In the genomic region with DNA sequence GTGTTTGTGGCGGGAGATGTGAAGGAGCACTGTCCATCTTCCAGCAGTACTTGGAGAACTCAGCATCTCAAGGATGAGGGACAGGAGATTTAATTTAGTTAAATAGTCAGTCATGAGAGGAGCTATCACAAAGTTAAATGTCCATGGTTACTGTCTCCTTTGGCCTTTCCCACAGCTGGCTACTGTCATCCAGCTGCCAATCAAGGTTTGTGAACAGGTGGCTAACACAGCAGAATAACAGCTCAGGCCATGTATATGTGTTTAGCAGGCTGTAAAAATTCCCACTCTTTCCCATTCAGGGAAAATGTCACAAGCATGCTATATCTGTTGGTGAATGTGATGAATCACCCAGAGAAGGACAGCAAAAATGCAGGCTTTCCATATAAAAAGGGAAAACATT, we compare ENCODE assay signal across 19 cellular contexts.
A peak's percentile ranks its signal among the peaks of the same experiment; 100 is the strongest.
DNase-seq lines count a peak whose midpoint lies in the region; ATAC-seq, FAIRE-seq and TF ChIP-seq lines count a peak whose summit lies in the region.
"Had no signal": no experiment of that assay in that cellular context is flagged by ENCODE, and none has a peak within 500 bp of the region (broad histone marks: within the 10 kb centered on the region; RNA-seq: fewer than 3 reads in every experiment).

No MANE protein-coding gene starts in this region.

- intact Hi-C loops in K562 (cut with micrococcal nuclease), result no loop called here

- peak overlapping the region; percentile 86 for H3K27ac ChIP-seq in K562 (ENCODE audit: extremely low read depth, low read depth, low read length)
- H3K27ac ChIP-seq: 22Rv1, A549, C4-2B had no signal

- no peaks in the 10 kb centered on the region for H3K27me3 ChIP-seq in K562 (ENCODE audit: control insufficient read depth in 2 of 2, insufficient read depth in 2 of 2, low read length in 2 of 2)

- no peak overlapping the region for H3K4me3 Mint-ChIP-seq in nephron progenitor cell
- no peak overlapping the region for H3K4me3 Mint-ChIP-seq in activated naive CD4-positive, alpha-beta T cell treated with anti-CD3 and anti-CD28 coated beads, Interleukin-2, amount 10 ng/mL, durations not matched to agents 7 days and 5 days
- H3K4me3 Mint-ChIP-seq: CD4-positive, alpha-beta T cell; H9 had no signal

- no peak for TF ChIP-seq POLR2A in K562 (conservative IDR thresholded peaks at IDR 0.05)

- no peaks in the 10 kb centered on the region for H3K4me1 Mint-ChIP-seq in nephron progenitor cell
- no peaks in the 10 kb centered on the region for H3K4me1 Mint-ChIP-seq in activated naive CD4-positive, alpha-beta T cell treated with anti-CD3 and anti-CD28 coated beads, Interleukin-2, amount 10 ng/mL, durations not matched to agents 7 days and 5 days
- H3K4me1 Mint-ChIP-seq: H9 had no signal

- CTCF ChIA-PET in K562 (lab: Yijun Ruan, JAX; ENCODE audit: low intra/inter-chr PET ratio), result no interaction called here
- CTCF ChIA-PET in activated naive CD4-positive, alpha-beta T cell treated with anti-CD3 and anti-CD28 coated beads, Interleukin-2, amount 10 ng/mL, durations not matched to agents 7 days and 5 days (lab: Charles Lee), result no interaction called here

- no peak for TF ChIP-seq EP300 in K562 (IDR thresholded peaks at IDR 0.05; ENCODE audit: low read length)

- ATAC-seq in K562, result no peak
- ATAC-seq in GM18498 (IDR thresholded peaks at IDR 0.05; ENCODE audit: unreplicated experiment), result no peak
- ATAC-seq in HG03045 (IDR thresholded peaks at IDR 0.05; ENCODE audit: unreplicated experiment), result no peak
- ATAC-seq: A549 had no signal

- TF ChIP-seq CTCF in K562 (IDR thresholded peaks at IDR 0.05 in 2 of 3, conservative IDR thresholded peaks at IDR 0.05 in 1 of 3; ENCODE audit: insufficient read depth in 2 of 3, low read depth in 1 of 3, low read length in 3 of 3), result no peak
- TF ChIP-seq CTCF in nephron progenitor cell (IDR thresholded peaks at IDR 0.05), result no peak

- H3K79me2 ChIP-seq in K562 (ENCODE audit: control insufficient read depth, insufficient read depth, low read length), result no peaks in the 10 kb centered on the region; the same call in 2 of the 3 replicates

- H3K4me1 ChIP-seq in K562 (replicated peaks in 1 of 2; ENCODE audit: control insufficient read depth in 2 of 2, insufficient read depth in 2 of 2, low read length in 2 of 2), result peaks cover 0 to 29% of the 10 kb centered on the region in 2 experiments; a peak in 4 of 5 replicates
- H3K4me1 ChIP-seq: A549, Caco-2 had no signal

- DNase-seq in NCI-H82 (lab: John Stamatoyannopoulos, UW) (peak; percentile 55), NCI-H82 treated with DMSO at 0.1 percent for 48 hours (lab: John Stamatoyannopoulos, UW; ENCODE audit: unreplicated experiment) (no peak), K562 (ENCODE audit: extremely low read depth in 1 of 4, low spot score in 3 of 4) (no peak), nephron progenitor cell (no peak)
- DNase-seq in activated naive CD4-positive, alpha-beta T cell treated with anti-CD3 and anti-CD28 coated beads, Interleukin-2, amount 10 ng/mL, durations not matched to agents 7 days and 5 days, result no peak
- DNase-seq: AML-193; Caco-2; CD4-positive, alpha-beta T cell; GOT3; H9 had no signal

- BruUV-seq in K562 (replicated peaks; lab: Mats Ljungman, UMichigan), result no TSS peak

- 88% methylated on average over 1 of the region's 1 CpG for WGBS in K562 (ENCODE audit: insufficient coverage, low coverage, missing lambda C conversion rate)

- H3K27ac Mint-ChIP-seq in nephron progenitor cell, result peak overlapping the region; percentile 36
- no peak overlapping the region for H3K27ac Mint-ChIP-seq in activated naive CD4-positive, alpha-beta T cell treated with anti-CD3 and anti-CD28 coated beads, Interleukin-2, amount 10 ng/mL, durations not matched to agents 7 days and 5 days
- H3K27ac Mint-ChIP-seq: CD4-positive, alpha-beta T cell had no signal

- POLR2A ChIA-PET in K562 (lab: Yijun Ruan, JAX), result no interaction called here

- peaks cover 5% of the 10 kb centered on the region for H3K9me3 Mint-ChIP-seq in nephron progenitor cell
- no peaks in the 10 kb centered on the region for H3K9me3 Mint-ChIP-seq in activated naive CD4-positive, alpha-beta T cell treated with anti-CD3 and anti-CD28 coated beads, Interleukin-2, amount 10 ng/mL, durations not matched to agents 7 days and 5 days

- no peak overlapping the region for H3K9ac ChIP-seq in K562 (ENCODE audit: insufficient read depth in 1 of 2, low read depth in 2 of 2, low read length in 2 of 2)

- peak overlapping the region; percentile 61 for H3K4me2 ChIP-seq in K562 (ENCODE audit: insufficient read depth, low read length)
- H3K4me2 ChIP-seq: A549 had no signal

- in situ Hi-C loops in K562 (cut with MboI), result no loop called here

- no peaks in the 10 kb centered on the region for H3K9me3 ChIP-seq in K562 (replicated peaks; ENCODE audit: control insufficient read depth, insufficient read depth, low read depth, low read length)
- H3K9me3 ChIP-seq: A549, Caco-2 had no signal

- H2AFZ ChIP-seq in K562 (ENCODE audit: low read depth, low read length), result peak overlapping the region; percentile 77

- H3K4me3 ChIP-seq in K562, result no peak overlapping the region
- H3K4me3 ChIP-seq: A549 had no signal

- FAIRE-seq in K562 (lab: Jason Lieb, UNC), result no peak
- FAIRE-seq: A549, D721Med, G401.6, GM12891, GM18507 had no signal

- H3K9me1 ChIP-seq in K562 (ENCODE audit: control insufficient read depth, insufficient read depth, low read length), result no peaks in the 10 kb centered on the region

- no peak for TF ChIP-seq RAD21 in K562 (CRISPR knock-in tag; conservative IDR thresholded peaks at IDR 0.05 in 1 of 2, IDR thresholded peaks at IDR 0.05 in 1 of 2)

- no peaks in the 10 kb centered on the region for H4K20me1 ChIP-seq in K562 (replicated peaks; ENCODE audit: control insufficient read depth, insufficient read depth, low read length)

- no peaks in the 10 kb centered on the region for H3K36me3 ChIP-seq in K562 (ENCODE audit: control insufficient read depth, insufficient read depth, low read length)

- peaks cover 5% of the 10 kb centered on the region for H3K36me3 Mint-ChIP-seq in nephron progenitor cell (ENCODE audit: low read depth)
- H3K36me3 Mint-ChIP-seq in activated naive CD4-positive, alpha-beta T cell treated with anti-CD3 and anti-CD28 coated beads, Interleukin-2, amount 10 ng/mL, durations not matched to agents 7 days and 5 days, result no peaks in the 10 kb centered on the region

- H3K27me3 Mint-ChIP-seq in nephron progenitor cell (ENCODE audit: low read depth, poor library complexity), result peaks cover 4% of the 10 kb centered on the region
- no peaks in the 10 kb centered on the region for H3K27me3 Mint-ChIP-seq in activated naive CD4-positive, alpha-beta T cell treated with anti-CD3 and anti-CD28 coated beads, Interleukin-2, amount 10 ng/mL, durations not matched to agents 7 days and 5 days

TF ChIP-seq in K562, 482 proteins besides CTCF, POLR2A, EP300 and RAD21:
- TF ChIP-seq, protein P1, sequence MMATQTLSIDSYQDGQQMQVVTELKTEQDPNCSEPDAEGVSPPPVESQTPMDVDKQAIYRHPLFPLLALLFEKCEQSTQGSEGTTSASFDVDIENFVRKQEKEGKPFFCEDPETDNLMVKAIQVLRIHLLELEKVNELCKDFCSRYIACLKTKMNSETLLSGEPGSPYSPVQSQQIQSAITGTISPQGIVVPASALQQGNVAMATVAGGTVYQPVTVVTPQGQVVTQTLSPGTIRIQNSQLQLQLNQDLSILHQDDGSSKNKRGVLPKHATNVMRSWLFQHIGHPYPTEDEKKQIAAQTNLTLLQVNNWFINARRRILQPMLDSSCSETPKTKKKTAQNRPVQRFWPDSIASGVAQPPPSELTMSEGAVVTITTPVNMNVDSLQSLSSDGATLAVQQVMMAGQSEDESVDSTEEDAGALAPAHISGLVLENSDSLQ (IDR thresholded peaks at IDR 0.05), result peak; percentile 55
- no peak for TF ChIP-seq BACH1 (tag; IDR thresholded peaks at IDR 0.05)
